In genomic region chr1:32759521-32759980, GRCh38 we compare ENCODE assay signal across 10 cellular contexts. TPM values are rescaled to one million over a fixed set of nuclear protein-coding genes. Genes with fewer than 3 reads are reported as not detected.
DNase-seq lines count a peak whose midpoint lies in the region; ATAC-seq lines count a peak whose summit lies in the region.
"Had no signal": no experiment of that assay in that cellular context is flagged by ENCODE, and none has a peak within 500 bp of the region (broad histone marks: within the 10 kb centered on the region; RNA-seq: fewer than 3 reads in every experiment).

No MANE protein-coding gene starts in this region.

- peaks cover 14% of the 10 kb centered on the region for H3K27me3 Mint-ChIP-seq in activated CD8-positive, alpha-beta T cell treated with anti-CD3 and anti-CD28 coated beads, Interleukin-2, amount 10 ng/mL, durations not matched to agents 7 days and 5 days (ENCODE audit: low read depth)

- H3K9me3 Mint-ChIP-seq in activated CD8-positive, alpha-beta T cell treated with anti-CD3 and anti-CD28 coated beads, Interleukin-2, amount 10 ng/mL, durations not matched to agents 7 days and 5 days (ENCODE audit: insufficient read depth): no peaks in the 10 kb centered on the region

- ATAC-seq in activated CD8-positive, alpha-beta T cell treated with anti-CD3 and anti-CD28 coated beads, Interleukin-2, amount 10 ng/mL, durations not matched to agents 7 days and 5 days: peak; percentile 43
- no peak for ATAC-seq in HG02981 (IDR thresholded peaks at IDR 0.05; ENCODE audit: unreplicated experiment)

- H3K27ac Mint-ChIP-seq in activated CD8-positive, alpha-beta T cell treated with anti-CD3 and anti-CD28 coated beads, Interleukin-2, amount 10 ng/mL, durations not matched to agents 7 days and 5 days: peak overlapping the region; percentile 23

- no peak overlapping the region for H3K4me3 Mint-ChIP-seq in activated CD8-positive, alpha-beta T cell treated with anti-CD3 and anti-CD28 coated beads, Interleukin-2, amount 10 ng/mL, durations not matched to agents 7 days and 5 days

- POLR2A ChIA-PET in activated CD8-positive, alpha-beta T cell treated with anti-CD3 and anti-CD28 coated beads, Interleukin-2, amount 10 ng/mL, durations not matched to agents 7 days and 5 days (lab: Charles Lee): no interaction called here

- peak overlapping the region in 20 of 21 experiments; percentile 40 to 95 (median 85) for H3K27ac ChIP-seq in skin epidermis

- DNase-seq in HPDE6-E6E7 (ENCODE audit: extremely low spot score): peak; percentile 66
- DNase-seq in activated CD8-positive, alpha-beta T cell treated with anti-CD3 and anti-CD28 coated beads, Interleukin-2, amount 10 ng/mL, durations not matched to agents 7 days and 5 days: no peak
- peak; percentile 57 for DNase-seq in islet precursor cell
- DNase-seq in activated CD8-positive, alpha-beta memory T cell treated with anti-CD3 and anti-CD28 coated beads, Interleukin-2, amount 50 U/mL, for 4 hours: no peak
- DNase-seq in HuH-7 (ENCODE audit: low spot score): no peak
- no peak for DNase-seq in cortex of kidney (lab: John Stamatoyannopoulos, UW)
- DNase-seq: activated effector memory CD4-positive, alpha-beta T cell treated with anti-CD3 and anti-CD28 coated beads, Interleukin-2, amount 50 U/mL, for 16 hours; NCI-H2081 treated with DMSO at 0.1 percent for 48 hours had no signal

- CTCF ChIA-PET in activated CD8-positive, alpha-beta T cell treated with anti-CD3 and anti-CD28 coated beads, Interleukin-2, amount 10 ng/mL, durations not matched to agents 7 days and 5 days (lab: Charles Lee): interaction anchor here (1.0 to 4.1 kb wide), 3 partner anchors 14 to 239 kb away, joined by 3 to 20 read pairs (median 5); no protein-coding TSS in a partner anchor

- H3K4me1 Mint-ChIP-seq in activated CD8-positive, alpha-beta T cell treated with anti-CD3 and anti-CD28 coated beads, Interleukin-2, amount 10 ng/mL, durations not matched to agents 7 days and 5 days (ENCODE audit: low read depth): peaks cover 13% of the 10 kb centered on the region

- H3K4me3 ChIP-seq in skin epidermis: no peak overlapping the region

- H3K36me3 Mint-ChIP-seq in activated CD8-positive, alpha-beta T cell treated with anti-CD3 and anti-CD28 coated beads, Interleukin-2, amount 10 ng/mL, durations not matched to agents 7 days and 5 days (ENCODE audit: low read depth): no peaks in the 10 kb centered on the region

RNA-seq across cellular contexts. Expression of gene SYNC, which starts 57.0 kb away (rescaled TPM):
- total RNA-seq in activated CD8-positive, alpha-beta T cell treated with anti-CD3 and anti-CD28 coated beads, Interleukin-2, amount 10 ng/mL, durations not matched to agents 7 days and 5 days: not detected

RNA-seq across cellular contexts. Expression of gene YARS1, which starts 57.6 kb away (rescaled TPM):
- total RNA-seq in activated CD8-positive, alpha-beta T cell treated with anti-CD3 and anti-CD28 coated beads, Interleukin-2, amount 10 ng/mL, durations not matched to agents 7 days and 5 days: 100 to 1,000 TPM; 175 to 189 TPM

RNA-seq across cellular contexts. Expression of gene S100PBP, which starts 57.9 kb away (rescaled TPM):
- 10 to 100 TPM; 78.3 to 78.9 TPM for total RNA-seq in activated CD8-positive, alpha-beta T cell treated with anti-CD3 and anti-CD28 coated beads, Interleukin-2, amount 10 ng/mL, durations not matched to agents 7 days and 5 days

Comparison
In these comparisons a context has a peak if more than half of its experiments do, and no peak if none do; other contexts are left out.
1. DNase-seq: peak in HPDE6-E6E7 (single experiment) and islet precursor cell (single experiment); none in activated CD8-positive, alpha-beta T cell treated with anti-CD3 and anti-CD28 coated beads, Interleukin-2, amount 10 ng/mL, durations not matched to agents 7 days and 5 days (single experiment), activated CD8-positive, alpha-beta memory T cell treated with anti-CD3 and anti-CD28 coated beads, Interleukin-2, amount 50 U/mL, for 4 hours (single experiment), HuH-7 (single experiment) and cortex of kidney (single experiment).